In genomic region chr15:40512440-40512839, GRCh38 we compare ENCODE assay signal across 13 cellular contexts. TPM values are rescaled to one million over a fixed set of nuclear protein-coding genes. Genes with fewer than 3 reads are reported as not detected.
DNase-seq lines count a peak whose midpoint lies in the region; ATAC-seq and TF ChIP-seq lines count a peak whose summit lies in the region.
"Had no signal": no experiment of that assay in that cellular context is flagged by ENCODE, and none has a peak within 500 bp of the region (broad histone marks: within the 10 kb centered on the region; RNA-seq: fewer than 3 reads in every experiment).

No MANE protein-coding gene starts in this region.

- no peaks in the 10 kb centered on the region for H4K20me1 ChIP-seq in PC-9 (ENCODE audit: insufficient read depth)

- no peaks in the 10 kb centered on the region for H3K9me2 ChIP-seq in PC-9 (ENCODE audit: insufficient read depth)

- H3K27me3 ChIP-seq in PC-9 (ENCODE audit: insufficient read depth, low read depth) = no peaks in the 10 kb centered on the region
- H3K27me3 ChIP-seq: esophagus muscularis mucosa, Peyer's patch, tibial nerve had no signal

- peak overlapping the region; percentile 80 for H3K4me2 ChIP-seq in PC-9

- no peak overlapping the region for H3K27ac Mint-ChIP-seq in activated CD4-positive, alpha-beta T cell treated with anti-CD3 and anti-CD28 coated beads for 36 hours
- H3K27ac Mint-ChIP-seq in chondrocyte (ENCODE audit: unreplicated experiment) (no peak overlapping the region), osteocyte (ENCODE audit: unreplicated experiment) (no peak overlapping the region)

- DNase-seq in activated CD4-positive, alpha-beta T cell treated with anti-CD3 and anti-CD28 coated beads for 36 hours = no peak
- DNase-seq in activated CD4-positive, alpha-beta T cell treated with anti-CD3 and anti-CD28 coated beads for 1 hour = no peak
- DNase-seq in PC-9 (no peak), chondrocyte (ENCODE audit: low spot score) (no peak), osteocyte (ENCODE audit: extremely low spot score, unreplicated experiment) (peak; percentile 49), AML-193 (lab: John Stamatoyannopoulos, UW) (no peak), GM19238 (ENCODE audit: insufficient read length, low spot score) (no peak), islet precursor cell (no peak)
- DNase-seq: DMS79 treated with DMSO at 0.1 percent for 48 hours, midbrain had no signal

- H3K4me3 ChIP-seq in PC-9 = peak overlapping the region; percentile 61; the same call in 1 of the 2 replicates

- H3K79me2 ChIP-seq in PC-9 (ENCODE audit: low read depth) = no peaks in the 10 kb centered on the region

- peak overlapping the region; percentile 64 for H3K4me3 Mint-ChIP-seq in activated CD4-positive, alpha-beta T cell treated with anti-CD3 and anti-CD28 coated beads for 36 hours
- H3K4me3 Mint-ChIP-seq in chondrocyte (ENCODE audit: unreplicated experiment) (peak overlapping the region; percentile 73), osteocyte (ENCODE audit: unreplicated experiment) (peak overlapping the region; percentile 71)

- no peaks in the 10 kb centered on the region for H3K9me3 ChIP-seq in PC-9 (ENCODE audit: insufficient read depth, low read depth)
- H3K9me3 ChIP-seq: esophagus muscularis mucosa, Peyer's patch, tibial nerve had no signal

- intact Hi-C loops in activated CD4-positive, alpha-beta T cell treated with anti-CD3 and anti-CD28 coated beads for 36 hours (cut with DNase I, micrococcal nuclease) = no loop called here
- intact Hi-C loops in PC-9 (cut with micrococcal nuclease; ENCODE audit: unreplicated experiment) = no loop called here

- POLR2A ChIA-PET in activated CD4-positive, alpha-beta T cell treated with anti-CD3 and anti-CD28 coated beads for 36 hours (lab: Charles Lee) = no interaction called here
- POLR2A ChIA-PET in PC-9 (lab: Charles Lee; ENCODE audit: unreplicated experiment) = interaction anchor here (0.6 to 0.7 kb wide), 3 partner anchors 111 to 1031 kb away, joined by 3 to 4 read pairs (median 3); no protein-coding TSS in a partner anchor

- CTCF ChIA-PET in activated CD4-positive, alpha-beta T cell treated with anti-CD3 and anti-CD28 coated beads for 36 hours (lab: Charles Lee) = interaction anchor here (1.5 kb wide), 1 partner anchor 77 kb away, joined by 3 read pairs; no protein-coding TSS in a partner anchor
- CTCF ChIA-PET in PC-9 (lab: Charles Lee) = no interaction called here

- H3K27me3 Mint-ChIP-seq in activated CD4-positive, alpha-beta T cell treated with anti-CD3 and anti-CD28 coated beads for 36 hours = peaks cover 47% of the 10 kb centered on the region
- H3K27me3 Mint-ChIP-seq in chondrocyte (ENCODE audit: low read depth) (no peaks in the 10 kb centered on the region), osteocyte (ENCODE audit: unreplicated experiment) (peaks cover 13% of the 10 kb centered on the region)

- peaks cover 10% of the 10 kb centered on the region; the same call in 1 of the 2 replicates for H3F3A ChIP-seq in PC-9 (ENCODE audit: insufficient read depth, low read depth)

- H3K9me3 Mint-ChIP-seq in activated CD4-positive, alpha-beta T cell treated with anti-CD3 and anti-CD28 coated beads for 36 hours (ENCODE audit: low read depth) = no peaks in the 10 kb centered on the region
- H3K9me3 Mint-ChIP-seq in chondrocyte (ENCODE audit: low read depth) = no peaks in the 10 kb centered on the region
- H3K9me3 Mint-ChIP-seq in osteocyte (ENCODE audit: unreplicated experiment) = no peaks in the 10 kb centered on the region

- TF ChIP-seq CTCF in PC-9 (conservative IDR thresholded peaks at IDR 0.05) = no peak
- TF ChIP-seq CTCF in chondrocyte (IDR thresholded peaks at IDR 0.05) = no peak
- no peak for TF ChIP-seq CTCF in osteocyte (IDR thresholded peaks at IDR 0.05)

- no peaks in the 10 kb centered on the region for H3K36me3 Mint-ChIP-seq in activated CD4-positive, alpha-beta T cell treated with anti-CD3 and anti-CD28 coated beads for 36 hours (ENCODE audit: low read depth)
- H3K36me3 Mint-ChIP-seq in chondrocyte (ENCODE audit: low read depth) (no peaks in the 10 kb centered on the region), osteocyte (ENCODE audit: unreplicated experiment) (no peaks in the 10 kb centered on the region)

- H3K4me1 Mint-ChIP-seq in activated CD4-positive, alpha-beta T cell treated with anti-CD3 and anti-CD28 coated beads for 36 hours = peaks cover 11% of the 10 kb centered on the region
- peaks cover 15% of the 10 kb centered on the region for H3K4me1 Mint-ChIP-seq in chondrocyte (ENCODE audit: low read depth)
- peaks cover 13% of the 10 kb centered on the region for H3K4me1 Mint-ChIP-seq in osteocyte (ENCODE audit: unreplicated experiment)

- no peak overlapping the region for H3K27ac ChIP-seq in PC-9

- H3K36me3 ChIP-seq in PC-9 (ENCODE audit: low read depth) = no peaks in the 10 kb centered on the region
- H3K36me3 ChIP-seq: esophagus muscularis mucosa, Peyer's patch, tibial nerve had no signal

- peaks cover 7% of the 10 kb centered on the region for H3K4me1 ChIP-seq in PC-9 (replicated peaks; ENCODE audit: insufficient read depth)

- H2AFZ ChIP-seq in PC-9 = peak overlapping the region; percentile 84; the same call in 1 of the 2 replicates

- BruUV-seq in PC-9 (replicated peaks; lab: Mats Ljungman, UMichigan) = no TSS peak

- ATAC-seq in activated CD4-positive, alpha-beta T cell treated with anti-CD3 and anti-CD28 coated beads for 36 hours = no peak

RNA-seq across cellular contexts. Expression of gene CHST14, which starts 41.7 kb away (rescaled TPM):
- 1 to 10 TPM; 5.4 to 6.2 TPM for total RNA-seq in activated CD4-positive, alpha-beta T cell treated with anti-CD3 and anti-CD28 coated beads for 36 hours
- 30.6 and 34.3 TPM in 2 replicates for total RNA-seq in PC-9 (2021)
- 45.4 to 46.2 TPM (median 45.7 TPM) in 3 replicates for total RNA-seq in chondrocyte
- total RNA-seq in osteocyte = 46.4 and 48.8 TPM in 2 replicates

RNA-seq across cellular contexts. Expression of gene CCDC32, which starts 52.4 kb away (rescaled TPM):
- total RNA-seq in activated CD4-positive, alpha-beta T cell treated with anti-CD3 and anti-CD28 coated beads for 36 hours = 10 to 100 TPM; 14.2 to 24.5 TPM
- 19.5 and 22.2 TPM in 2 replicates for total RNA-seq in PC-9 (2021)
- 16.7 to 22.5 TPM (median 21.2 TPM) in 3 replicates for total RNA-seq in chondrocyte
- total RNA-seq in osteocyte = 23.9 and 28.3 TPM in 2 replicates

RNA-seq across cellular contexts. Expression of gene RPUSD2, which starts 56.7 kb away (rescaled TPM):
- 10 to 100 TPM; 11.0 to 14.0 TPM for total RNA-seq in activated CD4-positive, alpha-beta T cell treated with anti-CD3 and anti-CD28 coated beads for 36 hours
- total RNA-seq in PC-9 (2021) = 14.0 and 17.1 TPM in 2 replicates
- 7.7 to 10.9 TPM (median 10.2 TPM) in 3 replicates for total RNA-seq in chondrocyte
- 9.6 and 11.7 TPM in 2 replicates for total RNA-seq in osteocyte
